Comparison of ENCODE assay signal across 1 cellular context in genomic region chr20:54207053-54207742, GRCh38.
A peak's percentile ranks its signal among the peaks of the same experiment; 100 is the strongest.
TF ChIP-seq lines count a peak whose summit lies in the region.

No MANE protein-coding gene starts in this region.

TF ChIP-seq in A549, 52 proteins besides CTCF, POLR2A, EP300 and RAD21 (continued from another document):
- no peak for TF ChIP-seq REST (IDR thresholded peaks at IDR 0.05)
- no peak for TF ChIP-seq FOSB (CRISPR knock-in tag; IDR thresholded peaks at IDR 0.05)
- TF ChIP-seq RNF2 (IDR thresholded peaks at IDR 0.05; ENCODE audit: borderline replicate concordance, low read depth) = no peak
- TF ChIP-seq HOXA7 (CRISPR knock-in tag; IDR thresholded peaks at IDR 0.05) = no peak
- TF ChIP-seq SREBF2 (IDR thresholded peaks at IDR 0.05) = no peak
- no peak for TF ChIP-seq NPAS2 (CRISPR knock-in tag; IDR thresholded peaks at IDR 0.05; ENCODE audit: borderline replicate concordance)
- peak; percentile 26; the same call in 1 of the 2 replicates for TF ChIP-seq CHD4 (IDR thresholded peaks at IDR 0.05; ENCODE audit: borderline replicate concordance)
- TF ChIP-seq PHF8 (IDR thresholded peaks at IDR 0.05; ENCODE audit: borderline replicate concordance, low read depth) = no peak
- TF ChIP-seq CBX8 (IDR thresholded peaks at IDR 0.05) = no peak
- TF ChIP-seq ZNF302 (CRISPR knock-in tag; IDR thresholded peaks at IDR 0.05) = no peak
- TF ChIP-seq ZFP36 (IDR thresholded peaks at IDR 0.05; ENCODE audit: borderline replicate concordance, partially characterized antibody) = no peak
- no peak for TF ChIP-seq MAFK (IDR thresholded peaks at IDR 0.05; ENCODE audit: partially characterized antibody)
- no peak for TF ChIP-seq HMGXB4 (CRISPR knock-in tag; IDR thresholded peaks at IDR 0.05; ENCODE audit: borderline replicate concordance)
- TF ChIP-seq NFE2L2 (conservative IDR thresholded peaks at IDR 0.05; ENCODE audit: low read length) = no peak
- no peak for TF ChIP-seq POLR2AphosphoS2 (conservative IDR thresholded peaks at IDR 0.05; ENCODE audit: low read length)
- TF ChIP-seq SMC3 (IDR thresholded peaks at IDR 0.05) = no peak
- no peak for TF ChIP-seq CHD2 (IDR thresholded peaks at IDR 0.05; ENCODE audit: low read length, partially characterized antibody)
- TF ChIP-seq USF2 (IDR thresholded peaks at IDR 0.05) = no peak
- TF ChIP-seq ZSCAN20 (CRISPR knock-in tag; IDR thresholded peaks at IDR 0.05) = no peak
- TF ChIP-seq ELK1 (IDR thresholded peaks at IDR 0.05; ENCODE audit: low read depth, low read length) = no peak
